1 cellular context compared by ENCODE assay signal in genomic region chrX:88886908-88887307, GRCh38.
TF ChIP-seq lines count a peak whose summit lies in the region.

No MANE protein-coding gene starts in this region.

TF ChIP-seq in GM23338, 12 proteins besides CTCF, POLR2A, EP300 and RAD21 (continued from another document):
- TF ChIP-seq ZNF462 (CRISPR knock-in tag; IDR thresholded peaks at IDR 0.05): no peak
- TF ChIP-seq JUNB (IDR thresholded peaks at IDR 0.05; ENCODE audit: unreplicated experiment): no peak
- no peak for TF ChIP-seq POLR2AphosphoS5 (IDR thresholded peaks at IDR 0.05; ENCODE audit: low read depth)
- TF ChIP-seq EZH2 (IDR thresholded peaks at IDR 0.05; ENCODE audit: low read depth, unreplicated experiment): no peak
- TF ChIP-seq CREB1 (CRISPR knock-in tag; IDR thresholded peaks at IDR 0.05; ENCODE audit: low read depth): no peak
- no peak for TF ChIP-seq REST (IDR thresholded peaks at IDR 0.05; ENCODE audit: unreplicated experiment)
- no peak for TF ChIP-seq ZNF331 (CRISPR knock-in tag; IDR thresholded peaks at IDR 0.05; ENCODE audit: low read depth)
- no peak for TF ChIP-seq ZNF114 (CRISPR knock-in tag; IDR thresholded peaks at IDR 0.05)
- no peak for TF ChIP-seq STAT1 (IDR thresholded peaks at IDR 0.05; ENCODE audit: unreplicated experiment)
TF ChIP-seq in GM23338: peak in this region for 0.
